Comparison of ENCODE assay signal across 9 cellular contexts in genomic region chr9:131630206-131630831, GRCh38.
DNase-seq lines count a peak whose midpoint lies in the region; ATAC-seq and TF ChIP-seq lines count a peak whose summit lies in the region.
"Had no signal": no experiment of that assay in that cellular context is flagged by ENCODE, and none has a peak within 500 bp of the region (broad histone marks: within the 10 kb centered on the region; RNA-seq: fewer than 3 reads in every experiment).

No MANE protein-coding gene starts in this region.

- peaks cover 20% of the 10 kb centered on the region for H3K4me1 ChIP-seq in foreskin keratinocyte

- no peak for ATAC-seq in GM18505 (IDR thresholded peaks at IDR 0.05; ENCODE audit: unreplicated experiment)
- ATAC-seq in HG03354 (IDR thresholded peaks at IDR 0.05; ENCODE audit: poor library complexity, severe bottlenecking, unreplicated experiment), result peak; percentile 37
- ATAC-seq in foreskin keratinocyte, result no peak
- ATAC-seq in GM18498 (IDR thresholded peaks at IDR 0.05; ENCODE audit: unreplicated experiment), result no peak
- no peak for ATAC-seq in left ventricle myocardium superior

- no peak for TF ChIP-seq CTCF in foreskin keratinocyte (conservative IDR thresholded peaks at IDR 0.05)

- H3K27me3 ChIP-seq in foreskin keratinocyte, result no peaks in the 10 kb centered on the region

- DNase-seq in Ammon's horn (ENCODE audit: low spot score), result peak; percentile 38
- DNase-seq in foreskin keratinocyte, result peak in 1 of 2 donors; percentile 32
- DNase-seq in left ventricle myocardium superior, result no peak
- DNase-seq in mesenteric fat pad (ENCODE audit: low spot score), result no peak
- DNase-seq in NCI-H2029 treated with DMSO at 0.1 percent for 48 hours (lab: John Stamatoyannopoulos, UW), result no peak
- DNase-seq: HFFc6 had no signal

- peak overlapping the region; percentile 42 for H3K27ac ChIP-seq in foreskin keratinocyte

- intact Hi-C loops in left ventricle myocardium superior (cut with micrococcal nuclease), result no loop called here

- TF ChIP-seq POLR2A in GM18505 (IDR thresholded peaks at IDR 0.05; ENCODE audit: borderline replicate concordance, extremely low read depth, insufficient read depth, insufficient read length), result peak; percentile 50
